ENCODE assay signal across 8 cellular contexts in genomic region chr11:10456519-10456918, GRCh38. TPM values are rescaled to one million over a fixed set of nuclear protein-coding genes. Genes with fewer than 3 reads are reported as not detected.
A peak's percentile ranks its signal among the peaks of the same experiment; 100 is the strongest.
DNase-seq lines count a peak whose midpoint lies in the region; ATAC-seq and TF ChIP-seq lines count a peak whose summit lies in the region.

No MANE protein-coding gene starts in this region.

- H4K12ac ChIP-seq in trophoblast cell (ENCODE audit: low read depth, low read length) = no peak overlapping the region

- H3K18ac ChIP-seq in trophoblast cell (ENCODE audit: low read length) = no peak overlapping the region

- no peaks in the 10 kb centered on the region for H3K27me3 ChIP-seq in ascending aorta
- no peaks in the 10 kb centered on the region for H3K27me3 ChIP-seq in trophoblast cell (ENCODE audit: insufficient read depth, low read length)

- no peak overlapping the region for H3K9ac ChIP-seq in trophoblast cell (ENCODE audit: low read length)

- no peak overlapping the region for H3K4me2 ChIP-seq in trophoblast cell (ENCODE audit: low read length)

- intact Hi-C loops in ascending aorta (cut with DNase I) (no loop called here), mucosa of descending colon (cut with DNase I, micrococcal nuclease) (no loop called here)

- no CpG with 5 or more reads among the region's 3 CpGs for whole genome bisulfite sequencing in trophoblast cell (ENCODE audit: extremely low coverage, insufficient coverage, insufficient read length)

- peaks cover 0 to 5% of the 10 kb centered on the region in 2 donors for H3K4me1 ChIP-seq in ascending aorta
- peaks cover 10% of the 10 kb centered on the region for H3K4me1 ChIP-seq in mucosa of descending colon (ENCODE audit: low read depth)
- H3K4me1 ChIP-seq in trophoblast cell (ENCODE audit: control insufficient read depth in 1 of 2, insufficient read depth in 2 of 2, low read length in 2 of 2) = peaks cover 12 to 17% of the 10 kb centered on the region in 2 experiments

- H2BK5ac ChIP-seq in trophoblast cell (ENCODE audit: low read depth, low read length, poor library complexity) = no peak overlapping the region

- no peak overlapping the region for H2BK120ac ChIP-seq in trophoblast cell (ENCODE audit: insufficient read depth, low read length, poor library complexity)

- no peak overlapping the region for H3K23ac ChIP-seq in trophoblast cell (ENCODE audit: low read length)

- H2AFZ ChIP-seq in trophoblast cell (ENCODE audit: insufficient read depth, low read length, poor library complexity) = no peak overlapping the region

- DNase-seq in DMS 273 (lab: John Stamatoyannopoulos, UW; ENCODE audit: unreplicated experiment) (peak; percentile 83), NCI-H1105 (lab: John Stamatoyannopoulos, UW) (peak; percentile 49), ascending aorta (ENCODE audit: low spot score in 2 of 2) (no peak), mucosa of descending colon (no peak), trophoblast cell (no peak), putamen (ENCODE audit: low spot score) (no peak)
- DNase-seq in activated effector memory CD4-positive, alpha-beta T cell treated with Interleukin-2 at 50 U/mL for 16 hours = no peak

- H2BK12ac ChIP-seq in trophoblast cell (ENCODE audit: low read length) = no peak overlapping the region

- H3K9me3 ChIP-seq in ascending aorta (no peaks in the 10 kb centered on the region), mucosa of descending colon (no peaks in the 10 kb centered on the region), trophoblast cell (ENCODE audit: insufficient read depth, low read depth, low read length) (no peaks in the 10 kb centered on the region)

- H4K91ac ChIP-seq in trophoblast cell (ENCODE audit: low read depth, low read length) = no peak overlapping the region

- H3K79me1 ChIP-seq in trophoblast cell (ENCODE audit: low read length) = no peaks in the 10 kb centered on the region

- peak overlapping the region; percentile 37 to 38 for H3K4me3 ChIP-seq in ascending aorta
- peak overlapping the region; percentile 3 for H3K4me3 ChIP-seq in mucosa of descending colon
- H3K4me3 ChIP-seq in trophoblast cell (ENCODE audit: low read depth, low read length) = no peak overlapping the region

- no peak for ATAC-seq in mucosa of descending colon
- ATAC-seq in HG02623 (IDR thresholded peaks at IDR 0.05; ENCODE audit: unreplicated experiment) = no peak

- no peak overlapping the region for H2AK5ac ChIP-seq in trophoblast cell (ENCODE audit: low read length)

- TF ChIP-seq CTCF in ascending aorta (IDR thresholded peaks at IDR 0.05) = no peak
- TF ChIP-seq CTCF in mucosa of descending colon (IDR thresholded peaks at IDR 0.05) = no peak

- no peak overlapping the region for H4K8ac ChIP-seq in trophoblast cell (ENCODE audit: low read depth, low read length)

- H3K14ac ChIP-seq in trophoblast cell (ENCODE audit: low read length) = no peak overlapping the region

- H3K36me3 ChIP-seq in ascending aorta (no peaks in the 10 kb centered on the region), mucosa of descending colon (ENCODE audit: low read depth) (no peaks in the 10 kb centered on the region), trophoblast cell (ENCODE audit: control insufficient read depth in 1 of 2, insufficient read depth in 2 of 2, low read length in 2 of 2) (peaks cover 0 to 3% of the 10 kb centered on the region in 2 experiments)

- H3K27ac ChIP-seq in ascending aorta (peak overlapping the region; percentile 3 to 29), trophoblast cell (ENCODE audit: low read depth, low read length) (no peak overlapping the region)

- H3K79me2 ChIP-seq in trophoblast cell (ENCODE audit: control insufficient read depth, insufficient read depth, low read length, poor library complexity) = no peaks in the 10 kb centered on the region

- H3K4ac ChIP-seq in trophoblast cell (ENCODE audit: low read depth, low read length) = no peak overlapping the region

RNA-seq across cellular contexts. Expression of gene AMPD3, which starts 1.5 kb away (rescaled TPM):
- total RNA-seq in ascending aorta (2.3 TPM), mucosa of descending colon (10 to 100 TPM in 2 of 3 donors, 1 to 10 TPM in 1; 7.2 to 16.2 (median 10.6) TPM)
- polyA plus RNA-seq in trophoblast cell (2013) = 2.4 and 2.7 TPM in 2 replicates

Comparison
In these comparisons a context has a peak if more than half of its experiments do, and no peak if none do; other contexts are left out.
1. DNase-seq: peak in DMS 273 (single experiment) and NCI-H1105 (single experiment); none in ascending aorta (0 of 2), mucosa of descending colon (0 of 3), trophoblast cell (0 of 2), activated effector memory CD4-positive, alpha-beta T cell treated with Interleukin-2 at 50 U/mL for 16 hours (single experiment) and putamen (single experiment).